Comparison of ENCODE assay signal across 1 cellular context in genomic region chr20:20843982-20844381, GRCh38.
TF ChIP-seq lines count a peak whose summit lies in the region.

No MANE protein-coding gene starts in this region.

TF ChIP-seq in HepG2, 621 proteins besides CTCF, POLR2A, EP300 and RAD21 (continued from another document):
- 0 out of 2 replicates have a peak, but pooled peaks have one; percentile 13 for TF ChIP-seq ZNF687 (CRISPR knock-in tag; IDR thresholded peaks at IDR 0.05)
- TF ChIP-seq PTBP1 (IDR thresholded peaks at IDR 0.05; ENCODE audit: low read depth, low read length, poor library complexity, severe bottlenecking): no peak
- TF ChIP-seq HMGXB4 (CRISPR knock-in tag; IDR thresholded peaks at IDR 0.05; ENCODE audit: borderline replicate concordance in 1 of 2, low read depth in 1 of 2): 0 out of 4 replicates have a peak, but pooled peaks of 1 of the 2 experiments have one; percentile 51
- 0 out of 2 replicates have a peak, but pooled peaks have one; percentile 15 for TF ChIP-seq SMC3 (IDR thresholded peaks at IDR 0.05; ENCODE audit: low read length)
